9 cellular contexts compared by ENCODE assay signal in genomic region chr5:175700991-175701390, GRCh38. TPM values are rescaled to one million over a fixed set of nuclear protein-coding genes. Genes with fewer than 3 reads are reported as not detected.
A peak's percentile ranks its signal among the peaks of the same experiment; 100 is the strongest.
DNase-seq lines count a peak whose midpoint lies in the region; TF ChIP-seq lines count a peak whose summit lies in the region.
"Had no signal": no experiment of that assay in that cellular context is flagged by ENCODE, and none has a peak within 500 bp of the region (broad histone marks: within the 10 kb centered on the region; RNA-seq: fewer than 3 reads in every experiment).

No MANE protein-coding gene starts in this region.

- in situ Hi-C loops in SK-MEL-5 (cut with HindIII; ENCODE audit: low pct_unique_long_range_greater_than_20kb, low sequenced_read_pairs), result no loop called here

- H3K27ac ChIP-seq in C4-2B, result no peak overlapping the region
- H3K27ac ChIP-seq in liver (ENCODE audit: low read depth in 1 of 2, low read length in 2 of 2), result no peak overlapping the region
- no peak overlapping the region for H3K27ac ChIP-seq in caudate nucleus (ENCODE audit: low read depth, low read length)

- no peaks in the 10 kb centered on the region for H3K4me1 ChIP-seq in liver (ENCODE audit: control insufficient read depth in 4 of 4, insufficient read depth in 4 of 4, low read length in 3 of 4)

- no peaks in the 10 kb centered on the region for H3K36me3 ChIP-seq in liver (ENCODE audit: control insufficient read depth in 4 of 4, insufficient read depth in 3 of 4, low read depth in 1 of 4, low read length in 3 of 4)

- H3K4me3 ChIP-seq in liver (ENCODE audit: low read depth in 1 of 3, low read length in 3 of 3), result no peak overlapping the region

- H3K9me3 ChIP-seq in liver (ENCODE audit: control insufficient read depth in 4 of 4, low read length in 3 of 4), result no peaks in the 10 kb centered on the region

- no peaks in the 10 kb centered on the region for H3K27me3 ChIP-seq in liver (ENCODE audit: control insufficient read depth in 4 of 4, insufficient read depth in 4 of 4, low read length in 3 of 4)

- TF ChIP-seq RAD21 in liver (IDR thresholded peaks at IDR 0.05), result peak; percentile 10 to 36

- no peak overlapping the region for H3K9ac ChIP-seq in liver (ENCODE audit: low read depth in 1 of 2, low read length in 2 of 2)

- DNase-seq in SK-MEL-5 (ENCODE audit: low read depth, low spot score) (peak; percentile 49), GM19240 (ENCODE audit: insufficient read length, low spot score) (no peak), NCI-H1105 treated with DMSO at 0.1 percent for 48 hours (lab: John Stamatoyannopoulos, UW) (no peak), DMS79 treated with DMSO at 0.1 percent for 48 hours (lab: John Stamatoyannopoulos, UW) (no peak), caudate nucleus (lab: John Stamatoyannopoulos, UW) (no peak)
- DNase-seq: foreskin fibroblast had no signal

- peak; percentile 78 for TF ChIP-seq CTCF in C4-2B (conservative IDR thresholded peaks at IDR 0.05)
- TF ChIP-seq CTCF in GM12873 (IDR thresholded peaks at IDR 0.05; ENCODE audit: insufficient read depth, low read depth, low read length, missing control alignments), result peak; percentile 61
- peak; percentile 27 for TF ChIP-seq CTCF in liver (IDR thresholded peaks at IDR 0.05; ENCODE audit: low read depth, low read length, missing input control)

- WGBS in liver, result 80% methylated on average over 5 of the region's 5 CpGs

TF ChIP-seq in liver, 16 proteins besides CTCF, POLR2A, EP300 and RAD21:
- TF ChIP-seq ATF3 (IDR thresholded peaks at IDR 0.05) (no peak), NR2F2 (IDR thresholded peaks at IDR 0.05) (no peak), REST (IDR thresholded peaks at IDR 0.05) (no peak), GABPA (IDR thresholded peaks at IDR 0.05 in 1 of 2, conservative IDR thresholded peaks at IDR 0.05 in 1 of 2) (no peak), FOXA2 (IDR thresholded peaks at IDR 0.05) (no peak), EGR1 (IDR thresholded peaks at IDR 0.05; ENCODE audit: low read depth in 2 of 2) (no peak), ZBTB33 (IDR thresholded peaks at IDR 0.05) (no peak), MAX (IDR thresholded peaks at IDR 0.05) (no peak), HNF4G (IDR thresholded peaks at IDR 0.05) (no peak), FOXA1 (IDR thresholded peaks at IDR 0.05) (no peak), HNF4A (conservative IDR thresholded peaks at IDR 0.05) (no peak), YY1 (IDR thresholded peaks at IDR 0.05) (no peak), RXRA (IDR thresholded peaks at IDR 0.05) (no peak), TAF1 (conservative IDR thresholded peaks at IDR 0.05) (no peak), SP1 (IDR thresholded peaks at IDR 0.05) (no peak), JUND (IDR thresholded peaks at IDR 0.05) (no peak)

RNA-seq across cellular contexts. Expression of gene HRH2, which starts 43.1 kb away (rescaled TPM):
- total RNA-seq in SK-MEL-5 (2014; rRNA removed; shearing (Covaris generic)), result 0.55 and 0.90 TPM in 2 replicates
- 1.0 and 2.9 TPM in 2 replicates for polyA plus RNA-seq in SK-MEL-5 (2015; cell fraction: cytosol; rRNA removed)
- 0.04 and 0.15 TPM in 2 replicates for polyA plus RNA-seq in SK-MEL-5 (2015; cell fraction: nucleus; rRNA removed)
- 1 to 10 TPM; 2.1 to 2.6 TPM for total RNA-seq in liver
- polyA plus RNA-seq in liver, result under 1 TPM; 0.44 to 0.51 TPM

Comparison
In these comparisons a context has a peak if more than half of its experiments do, and no peak if none do; other contexts are left out.
1. CTCF ChIP-seq: peak in every context shown above with its lines; median percentile 78 in C4-2B; 61 in GM12873; 27 in liver.